1 cellular context compared by ENCODE assay signal in the genomic region with DNA sequence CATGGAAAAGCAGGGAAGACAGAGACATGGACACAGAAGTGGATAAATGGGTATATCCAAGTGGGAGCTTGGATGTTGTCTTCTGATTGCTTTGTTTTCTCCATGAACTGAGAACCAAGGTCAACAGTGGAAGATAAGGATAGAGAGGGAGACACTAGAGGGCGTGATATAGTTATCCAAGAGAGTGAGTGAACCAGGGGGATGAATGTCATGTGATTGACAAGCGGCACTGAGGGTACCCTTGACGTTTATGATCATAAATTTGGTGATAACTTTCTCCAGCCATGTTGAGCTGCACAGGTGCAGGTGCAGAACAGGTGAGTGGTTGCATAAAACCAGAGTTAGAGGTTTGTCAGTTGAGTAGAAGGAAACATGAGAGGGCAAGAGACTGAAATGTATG.
TF ChIP-seq lines count a peak whose summit lies in the region.

No MANE protein-coding gene starts in this region.

TF ChIP-seq in K562, 482 proteins besides CTCF, POLR2A, EP300 and RAD21:
- no peak for TF ChIP-seq PHF21A (IDR thresholded peaks at IDR 0.05; ENCODE audit: borderline replicate concordance, low read depth)
- TF ChIP-seq SAFB2 (IDR thresholded peaks at IDR 0.05; ENCODE audit: borderline replicate concordance, low read depth, low read length, severe bottlenecking): no peak
- TF ChIP-seq SMARCA5 (IDR thresholded peaks at IDR 0.05): no peak
- TF ChIP-seq FOXK2 (conservative IDR thresholded peaks at IDR 0.05 in 1 of 2, IDR thresholded peaks at IDR 0.05 in 1 of 2; ENCODE audit: low read depth in 2 of 2): no peak
- TF ChIP-seq, protein P1, sequence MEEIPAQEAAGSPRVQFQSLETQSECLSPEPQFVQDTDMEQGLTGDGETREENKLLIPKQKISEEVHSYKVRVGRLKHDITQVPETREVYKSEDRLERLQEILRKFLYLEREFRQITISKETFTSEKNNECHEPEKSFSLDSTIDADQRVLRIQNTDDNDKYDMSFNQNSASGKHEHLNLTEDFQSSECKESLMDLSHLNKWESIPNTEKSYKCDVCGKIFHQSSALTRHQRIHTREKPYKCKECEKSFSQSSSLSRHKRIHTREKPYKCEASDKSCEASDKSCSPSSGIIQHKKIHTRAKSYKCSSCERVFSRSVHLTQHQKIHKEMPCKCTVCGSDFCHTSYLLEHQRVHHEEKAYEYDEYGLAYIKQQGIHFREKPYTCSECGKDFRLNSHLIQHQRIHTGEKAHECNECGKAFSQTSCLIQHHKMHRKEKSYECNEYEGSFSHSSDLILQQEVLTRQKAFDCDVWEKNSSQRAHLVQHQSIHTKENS (CRISPR knock-in tag; IDR thresholded peaks at IDR 0.05): no peak
- no peak for TF ChIP-seq HCFC1 (IDR thresholded peaks at IDR 0.05; ENCODE audit: low read depth, low read length)
- TF ChIP-seq C11orf30 (IDR thresholded peaks at IDR 0.05; ENCODE audit: low read depth): no peak
- TF ChIP-seq MAFK (IDR thresholded peaks at IDR 0.05; ENCODE audit: low read length): no peak
- TF ChIP-seq ZFX (CRISPR knock-in tag; IDR thresholded peaks at IDR 0.05): no peak
- peak; percentile 45; the same call in 1 of the 2 replicates for TF ChIP-seq ESRRA (IDR thresholded peaks at IDR 0.05; ENCODE audit: borderline replicate concordance, low read depth)
- TF ChIP-seq, protein P2, sequence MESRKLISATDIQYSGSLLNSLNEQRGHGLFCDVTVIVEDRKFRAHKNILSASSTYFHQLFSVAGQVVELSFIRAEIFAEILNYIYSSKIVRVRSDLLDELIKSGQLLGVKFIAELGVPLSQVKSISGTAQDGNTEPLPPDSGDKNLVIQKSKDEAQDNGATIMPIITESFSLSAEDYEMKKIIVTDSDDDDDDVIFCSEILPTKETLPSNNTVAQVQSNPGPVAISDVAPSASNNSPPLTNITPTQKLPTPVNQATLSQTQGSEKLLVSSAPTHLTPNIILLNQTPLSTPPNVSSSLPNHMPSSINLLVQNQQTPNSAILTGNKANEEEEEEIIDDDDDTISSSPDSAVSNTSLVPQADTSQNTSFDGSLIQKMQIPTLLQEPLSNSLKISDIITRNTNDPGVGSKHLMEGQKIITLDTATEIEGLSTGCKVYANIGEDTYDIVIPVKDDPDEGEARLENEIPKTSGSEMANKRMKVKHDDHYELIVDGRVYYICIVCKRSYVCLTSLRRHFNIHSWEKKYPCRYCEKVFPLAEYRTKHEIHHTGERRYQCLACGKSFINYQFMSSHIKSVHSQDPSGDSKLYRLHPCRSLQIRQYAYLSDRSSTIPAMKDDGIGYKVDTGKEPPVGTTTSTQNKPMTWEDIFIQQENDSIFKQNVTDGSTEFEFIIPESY (CRISPR knock-in tag; IDR thresholded peaks at IDR 0.05): no peak
- TF ChIP-seq TOE1 (IDR thresholded peaks at IDR 0.05; ENCODE audit: borderline replicate concordance): peak; percentile 70; the same call in 1 of the 2 replicates
- TF ChIP-seq TOE1 (CRISPR knock-in tag; IDR thresholded peaks at IDR 0.05; ENCODE audit: borderline replicate concordance, low read depth): no peak
- no peak for TF ChIP-seq MTF1 (CRISPR knock-in tag; IDR thresholded peaks at IDR 0.05; ENCODE audit: borderline replicate concordance)
- TF ChIP-seq, protein P3, sequence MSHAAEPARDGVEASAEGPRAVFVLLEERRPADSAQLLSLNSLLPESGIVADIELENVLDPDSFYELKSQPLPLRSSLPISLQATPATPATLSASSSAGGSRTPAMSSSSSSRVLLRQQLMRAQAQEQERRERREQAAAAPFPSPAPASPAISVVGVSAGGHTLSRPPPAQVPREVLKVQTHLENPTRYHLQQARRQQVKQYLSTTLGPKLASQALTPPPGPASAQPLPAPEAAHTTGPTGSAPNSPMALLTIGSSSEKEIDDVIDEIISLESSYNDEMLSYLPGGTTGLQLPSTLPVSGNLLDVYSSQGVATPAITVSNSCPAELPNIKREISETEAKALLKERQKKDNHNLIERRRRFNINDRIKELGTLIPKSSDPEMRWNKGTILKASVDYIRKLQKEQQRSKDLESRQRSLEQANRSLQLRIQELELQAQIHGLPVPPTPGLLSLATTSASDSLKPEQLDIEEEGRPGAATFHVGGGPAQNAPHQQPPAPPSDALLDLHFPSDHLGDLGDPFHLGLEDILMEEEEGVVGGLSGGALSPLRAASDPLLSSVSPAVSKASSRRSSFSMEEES (CRISPR knock-in tag; IDR thresholded peaks at IDR 0.05): peak; percentile 63
- TF ChIP-seq, protein P4, sequence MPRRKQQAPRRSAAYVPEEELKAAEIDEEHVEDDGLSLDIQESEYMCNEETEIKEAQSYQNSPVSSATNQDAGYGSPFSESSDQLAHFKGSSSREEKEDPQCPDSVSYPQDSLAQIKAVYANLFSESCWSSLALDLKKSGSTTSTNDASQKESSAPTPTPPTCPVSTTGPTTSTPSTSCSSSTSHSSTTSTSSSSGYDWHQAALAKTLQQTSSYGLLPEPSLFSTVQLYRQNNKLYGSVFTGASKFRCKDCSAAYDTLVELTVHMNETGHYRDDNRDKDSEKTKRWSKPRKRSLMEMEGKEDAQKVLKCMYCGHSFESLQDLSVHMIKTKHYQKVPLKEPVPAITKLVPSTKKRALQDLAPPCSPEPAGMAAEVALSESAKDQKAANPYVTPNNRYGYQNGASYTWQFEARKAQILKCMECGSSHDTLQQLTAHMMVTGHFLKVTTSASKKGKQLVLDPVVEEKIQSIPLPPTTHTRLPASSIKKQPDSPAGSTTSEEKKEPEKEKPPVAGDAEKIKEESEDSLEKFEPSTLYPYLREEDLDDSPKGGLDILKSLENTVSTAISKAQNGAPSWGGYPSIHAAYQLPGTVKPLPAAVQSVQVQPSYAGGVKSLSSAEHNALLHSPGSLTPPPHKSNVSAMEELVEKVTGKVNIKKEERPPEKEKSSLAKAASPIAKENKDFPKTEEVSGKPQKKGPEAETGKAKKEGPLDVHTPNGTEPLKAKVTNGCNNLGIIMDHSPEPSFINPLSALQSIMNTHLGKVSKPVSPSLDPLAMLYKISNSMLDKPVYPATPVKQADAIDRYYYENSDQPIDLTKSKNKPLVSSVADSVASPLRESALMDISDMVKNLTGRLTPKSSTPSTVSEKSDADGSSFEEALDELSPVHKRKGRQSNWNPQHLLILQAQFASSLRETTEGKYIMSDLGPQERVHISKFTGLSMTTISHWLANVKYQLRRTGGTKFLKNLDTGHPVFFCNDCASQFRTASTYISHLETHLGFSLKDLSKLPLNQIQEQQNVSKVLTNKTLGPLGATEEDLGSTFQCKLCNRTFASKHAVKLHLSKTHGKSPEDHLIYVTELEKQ (CRISPR knock-in tag; IDR thresholded peaks at IDR 0.05): no peak
- TF ChIP-seq NUFIP1 (IDR thresholded peaks at IDR 0.05; ENCODE audit: partially characterized antibody): no peak
- no peak for TF ChIP-seq NR2C1 (IDR thresholded peaks at IDR 0.05)
- TF ChIP-seq NR2C1 (tag; IDR thresholded peaks at IDR 0.05): no peak
- no peak for TF ChIP-seq BCL6 (CRISPR knock-in tag; IDR thresholded peaks at IDR 0.05)
- peak; percentile 25; the same call in 1 of the 2 replicates for TF ChIP-seq RAD51 (IDR thresholded peaks at IDR 0.05; ENCODE audit: borderline replicate concordance, low read depth)
- no peak for TF ChIP-seq SIRT6 (IDR thresholded peaks at IDR 0.05; ENCODE audit: low read depth, low read length)
- TF ChIP-seq CBX8 (IDR thresholded peaks at IDR 0.05; ENCODE audit: borderline replicate concordance, extremely low read depth, low read depth, low read length, poor library complexity, severe bottlenecking): no peak
- TF ChIP-seq FOXP1 (CRISPR knock-in tag; IDR thresholded peaks at IDR 0.05): no peak
- TF ChIP-seq PTBP1 (IDR thresholded peaks at IDR 0.05; ENCODE audit: low read depth, low read length): no peak
- TF ChIP-seq COPS2 (conservative IDR thresholded peaks at IDR 0.05): no peak
- TF ChIP-seq SMAD1 (IDR thresholded peaks at IDR 0.05; ENCODE audit: low read depth, low read length, partially characterized antibody): no peak
- TF ChIP-seq, protein P5, sequence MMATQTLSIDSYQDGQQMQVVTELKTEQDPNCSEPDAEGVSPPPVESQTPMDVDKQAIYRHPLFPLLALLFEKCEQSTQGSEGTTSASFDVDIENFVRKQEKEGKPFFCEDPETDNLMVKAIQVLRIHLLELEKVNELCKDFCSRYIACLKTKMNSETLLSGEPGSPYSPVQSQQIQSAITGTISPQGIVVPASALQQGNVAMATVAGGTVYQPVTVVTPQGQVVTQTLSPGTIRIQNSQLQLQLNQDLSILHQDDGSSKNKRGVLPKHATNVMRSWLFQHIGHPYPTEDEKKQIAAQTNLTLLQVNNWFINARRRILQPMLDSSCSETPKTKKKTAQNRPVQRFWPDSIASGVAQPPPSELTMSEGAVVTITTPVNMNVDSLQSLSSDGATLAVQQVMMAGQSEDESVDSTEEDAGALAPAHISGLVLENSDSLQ (IDR thresholded peaks at IDR 0.05): peak; percentile 83
- TF ChIP-seq, protein P6, sequence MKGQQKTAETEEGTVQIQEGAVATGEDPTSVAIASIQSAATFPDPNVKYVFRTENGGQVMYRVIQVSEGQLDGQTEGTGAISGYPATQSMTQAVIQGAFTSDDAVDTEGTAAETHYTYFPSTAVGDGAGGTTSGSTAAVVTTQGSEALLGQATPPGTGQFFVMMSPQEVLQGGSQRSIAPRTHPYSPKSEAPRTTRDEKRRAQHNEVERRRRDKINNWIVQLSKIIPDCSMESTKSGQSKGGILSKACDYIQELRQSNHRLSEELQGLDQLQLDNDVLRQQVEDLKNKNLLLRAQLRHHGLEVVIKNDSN (CRISPR knock-in tag; IDR thresholded peaks at IDR 0.05): no peak
- no peak for TF ChIP-seq TAF1 (IDR thresholded peaks at IDR 0.05; ENCODE audit: control insufficient read depth, extremely low read depth, insufficient read depth, low read length, severe bottlenecking)
